Comparison of ENCODE assay signal across 12 cellular contexts in the genomic region with DNA sequence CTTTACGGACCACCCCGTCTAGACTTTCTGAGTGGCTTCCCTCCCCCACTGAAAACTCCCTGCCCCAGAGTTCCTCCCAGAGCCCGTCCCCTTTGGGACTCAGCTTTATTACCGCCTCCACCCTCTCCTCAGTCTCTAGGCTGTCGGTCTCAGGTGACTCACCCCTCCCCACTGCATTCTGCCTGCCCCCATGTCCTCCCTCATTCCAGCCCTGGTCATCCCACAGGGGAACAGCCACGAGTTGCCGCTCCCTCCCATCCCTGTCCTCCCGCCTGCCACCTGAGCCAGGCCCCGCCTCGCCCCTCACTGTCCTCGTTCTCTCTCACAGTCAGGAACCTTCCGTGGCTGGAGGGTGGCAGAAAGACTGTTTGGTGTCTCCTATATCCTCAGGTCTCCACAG. TPM values are rescaled to one million over a fixed set of nuclear protein-coding genes. Genes with fewer than 3 reads are reported as not detected.
A peak's percentile ranks its signal among the peaks of the same experiment; 100 is the strongest.
DNase-seq lines count a peak whose midpoint lies in the region; ATAC-seq and TF ChIP-seq lines count a peak whose summit lies in the region.
"Had no signal": no experiment of that assay in that cellular context is flagged by ENCODE, and none has a peak within 500 bp of the region (broad histone marks: within the 10 kb centered on the region; RNA-seq: fewer than 3 reads in every experiment).

No MANE protein-coding gene starts in this region.

- intact Hi-C loops in breast epithelium (cut with DNase I; ENCODE audit: low total_unique reads) (no loop called here), MCF 10A (cut with micrococcal nuclease) (no loop called here), esophagus squamous epithelium (cut with DNase I) (no loop called here)

- H3K4me3 ChIP-seq in breast epithelium (peak overlapping the region in 1 of 3 donors; percentile 22), esophagus squamous epithelium (no peak overlapping the region)
- H3K4me3 ChIP-seq: A549 had no signal

- TF ChIP-seq POLR2A in breast epithelium (IDR thresholded peaks at IDR 0.05) (no peak), esophagus squamous epithelium (IDR thresholded peaks at IDR 0.05) (no peak)

- H3K27me3 ChIP-seq in breast epithelium (no peaks in the 10 kb centered on the region), esophagus squamous epithelium (no peaks in the 10 kb centered on the region)

- no TSS peak for BruUV-seq in MCF 10A (replicated peaks; lab: Mats Ljungman, UMichigan)

- H3K36me3 ChIP-seq in breast epithelium (no peaks in the 10 kb centered on the region), esophagus squamous epithelium (peaks cover 62 to 100% (median 80%) of the 10 kb centered on the region in 3 donors)

- H3K36me3 Mint-ChIP-seq in MCF 10A (ENCODE audit: insufficient read depth, unreplicated experiment) (peaks cover 89% of the 10 kb centered on the region), nephron (ENCODE audit: low read depth) (peaks cover 87% of the 10 kb centered on the region)

- CTCF ChIA-PET in MCF 10A (lab: Yijun Ruan, JAX), result interaction anchor here (1.1 kb wide), 1 partner anchor 17 kb away, joined by 3 read pairs; no protein-coding TSS in a partner anchor

- TF ChIP-seq CTCF in breast epithelium (IDR thresholded peaks at IDR 0.05) (no peak), MCF 10A (IDR thresholded peaks at IDR 0.05; ENCODE audit: unreplicated experiment) (no peak), esophagus squamous epithelium (IDR thresholded peaks at IDR 0.05) (no peak), nephron (IDR thresholded peaks at IDR 0.05; ENCODE audit: unreplicated experiment in 3 of 3) (no peak)

- no peaks in the 10 kb centered on the region for H3K9me3 ChIP-seq in breast epithelium
- H3K9me3 ChIP-seq in esophagus squamous epithelium, result no peaks in the 10 kb centered on the region
- H3K9me3 ChIP-seq: A549 had no signal

- H3K27me3 Mint-ChIP-seq in MCF 10A (ENCODE audit: insufficient read depth, unreplicated experiment) (no peaks in the 10 kb centered on the region), nephron (ENCODE audit: low read depth) (no peaks in the 10 kb centered on the region)
- H3K27me3 Mint-ChIP-seq: activated naive CD8-positive, alpha-beta T cell treated with anti-CD3 and anti-CD28 coated beads, Interleukin-2, amount 50 U/mL, for 24 hours; naive thymus-derived CD8-positive, alpha-beta T cell had no signal

- no peak overlapping the region for H3K4me3 Mint-ChIP-seq in MCF 10A (ENCODE audit: unreplicated experiment)
- no peak overlapping the region for H3K4me3 Mint-ChIP-seq in nephron
- H3K4me3 Mint-ChIP-seq: activated naive CD8-positive, alpha-beta T cell treated with anti-CD3 and anti-CD28 coated beads, Interleukin-2, amount 50 U/mL, for 24 hours had no signal

- peaks cover 0 to 13% of the 10 kb centered on the region in 2 donors for H3K4me1 ChIP-seq in breast epithelium
- no peaks in the 10 kb centered on the region for H3K4me1 ChIP-seq in esophagus squamous epithelium
- H3K4me1 ChIP-seq: A549 had no signal

- H3K9me3 Mint-ChIP-seq in MCF 10A (ENCODE audit: unreplicated experiment) (no peaks in the 10 kb centered on the region), nephron (no peaks in the 10 kb centered on the region)
- H3K9me3 Mint-ChIP-seq: activated naive CD8-positive, alpha-beta T cell treated with anti-CD3 and anti-CD28 coated beads, Interleukin-2, amount 50 U/mL, for 24 hours; naive thymus-derived CD8-positive, alpha-beta T cell had no signal

- H3K27ac ChIP-seq in breast epithelium, result peak overlapping the region; percentile 90 to 92
- peak overlapping the region; percentile 21 to 66 (median 60) for H3K27ac ChIP-seq in esophagus squamous epithelium
- H3K27ac ChIP-seq: A549 had no signal

- H3K4me1 Mint-ChIP-seq in MCF 10A (ENCODE audit: insufficient read depth, unreplicated experiment) (no peaks in the 10 kb centered on the region), nephron (peaks cover 5% of the 10 kb centered on the region)
- H3K4me1 Mint-ChIP-seq: activated naive CD8-positive, alpha-beta T cell treated with anti-CD3 and anti-CD28 coated beads, Interleukin-2, amount 50 U/mL, for 24 hours had no signal

- DNase-seq in breast epithelium (ENCODE audit: low spot score in 2 of 2) (peak in 1 of 2 donors; percentile 67), MCF 10A (ENCODE audit: unreplicated experiment) (no peak), esophagus squamous epithelium (lab: John Stamatoyannopoulos, UW) (no peak), dermis blood vessel endothelial cell (no peak), medulla oblongata (ENCODE audit: extremely low spot score) (no peak)
- no peak for DNase-seq in activated CD4-positive, alpha-beta T cell treated with anti-CD3 and anti-CD28 coated beads for 1 hour
- DNase-seq: activated naive CD8-positive, alpha-beta T cell treated with anti-CD3 and anti-CD28 coated beads, Interleukin-2, amount 50 U/mL, for 24 hours; naive thymus-derived CD8-positive, alpha-beta T cell had no signal

- POLR2A ChIA-PET in MCF 10A (lab: Yijun Ruan, JAX), result no interaction called here

- no peak for ATAC-seq in GM21576 (IDR thresholded peaks at IDR 0.05; ENCODE audit: unreplicated experiment)
- ATAC-seq: A549; activated CD4-positive, CD25-positive, alpha-beta regulatory T cell treated with anti-CD3 and anti-CD28 coated beads, Interleukin-2, amount 50 U/mL, for 24 hours; activated naive CD8-positive, alpha-beta T cell treated with anti-CD3 and anti-CD28 coated beads, Interleukin-2, amount 50 U/mL, for 24 hours; naive thymus-derived CD8-positive, alpha-beta T cell had no signal

- no peak overlapping the region for H3K27ac Mint-ChIP-seq in MCF 10A (ENCODE audit: low read depth, unreplicated experiment)
- H3K27ac Mint-ChIP-seq in nephron, result peak overlapping the region; percentile 19 to 86 (median 41)
- H3K27ac Mint-ChIP-seq: activated naive CD8-positive, alpha-beta T cell treated with anti-CD3 and anti-CD28 coated beads, Interleukin-2, amount 50 U/mL, for 24 hours had no signal

- WGBS in esophagus squamous epithelium, 2 donors, result 80 to 82% methylated on average over 8 to 12 of the region's 12 CpGs

RNA-seq across cellular contexts. Expression of a gene that starts 57.3 kb away (rescaled TPM):
- total RNA-seq in breast epithelium (10 to 100 TPM; 36.8 to 78.3 (median 72.4) TPM), MCF 10A (2022) (127 and 132 TPM in 2 replicates), esophagus squamous epithelium (100 to 1,000 TPM in 2 of 4 donors, 10 to 100 TPM in 2; 62.8 to 142 (median 93.4) TPM), dermis blood vessel endothelial cell (74.2 and 180 TPM in 2 replicates)
